ENCODE assay signal across 15 cellular contexts in genomic region chr2:108363048-108363899, GRCh38. TPM values are rescaled to one million over a fixed set of nuclear protein-coding genes. Genes with fewer than 3 reads are reported as not detected.
DNase-seq lines count a peak whose midpoint lies in the region; ATAC-seq, FAIRE-seq and TF ChIP-seq lines count a peak whose summit lies in the region.
"Had no signal": no experiment of that assay in that cellular context is flagged by ENCODE, and none has a peak within 500 bp of the region (broad histone marks: within the 10 kb centered on the region; RNA-seq: fewer than 3 reads in every experiment).

No MANE protein-coding gene starts in this region.

- H3K36me3 ChIP-seq in GM12878 (ENCODE audit: control insufficient read depth in 2 of 2, insufficient read depth in 2 of 2, low read length in 1 of 2) = no peaks in the 10 kb centered on the region
- H3K36me3 ChIP-seq: lower lobe of right lung had no signal

- H3K27ac ChIP-seq in A549 = peak overlapping the region; percentile 62 to 71
- no peak overlapping the region for H3K27ac ChIP-seq in GM12878 (ENCODE audit: control insufficient read depth, insufficient read depth)
- H3K27ac ChIP-seq: BLaER1 treated with 17β-estradiol and CSF1 and Interleukin-3, amounts not matched to agents 10 nM and 100 nM; lower lobe of right lung; parathyroid adenoma had no signal

- FAIRE-seq in A549 (lab: Jason Lieb, UNC) (no peak), GM12878 (lab: Jason Lieb, UNC) (no peak)

- POLR2A ChIA-PET in A549 (lab: Yijun Ruan, JAX) (interaction anchor here (1.0 kb wide), 1 partner anchor 85 kb away, joined by 7 read pairs; the partner anchor contains the start of gene GCC2), GM12878 (lab: Charles Lee) (interaction anchor here (0.6 kb wide), 1 partner anchor 226 kb away, joined by 4 read pairs; no protein-coding TSS in a partner anchor)

- H3K4me1 Mint-ChIP-seq in activated naive CD4-positive, alpha-beta T cell treated with anti-CD3 and anti-CD28 coated beads, Interleukin-2, amount 10 ng/mL, durations not matched to agents 7 days and 5 days = no peaks in the 10 kb centered on the region

- H2AFZ ChIP-seq in GM12878 (ENCODE audit: control insufficient read depth, low read depth, low read length) = peak overlapping the region; percentile 30
- H2AFZ ChIP-seq: parathyroid adenoma had no signal

- H3K27ac Mint-ChIP-seq in activated naive CD4-positive, alpha-beta T cell treated with anti-CD3 and anti-CD28 coated beads, Interleukin-2, amount 10 ng/mL, durations not matched to agents 7 days and 5 days = no peak overlapping the region

- SMC1A ChIA-PET in GM12878 (lab: Charles Lee; ENCODE audit: uncharacterized antibody, unreplicated experiment) = interaction anchor here (0.6 to 2.2 kb wide), 7 partner anchors 9 to 535 kb away, joined by 3 to 6 read pairs (median 4); no protein-coding TSS in a partner anchor

- H3K4me3 Mint-ChIP-seq in activated naive CD4-positive, alpha-beta T cell treated with anti-CD3 and anti-CD28 coated beads, Interleukin-2, amount 10 ng/mL, durations not matched to agents 7 days and 5 days = no peak overlapping the region

- no peaks in the 10 kb centered on the region for H3K36me3 Mint-ChIP-seq in activated naive CD4-positive, alpha-beta T cell treated with anti-CD3 and anti-CD28 coated beads, Interleukin-2, amount 10 ng/mL, durations not matched to agents 7 days and 5 days

- DNase-seq in A549 (ENCODE audit: low read depth in 1 of 2, low spot score in 1 of 2) (peak in 1 of 2 experiments; percentile 47), KBM-7 (peak; percentile 71), GM12878 (ENCODE audit: low read depth, low spot score) (no peak), mucosa of gallbladder (ENCODE audit: low spot score) (no peak), NCI-H526 treated with DMSO at 0.1 percent for 48 hours (lab: John Stamatoyannopoulos, UW) (no peak), hippocampal formation (lab: John Stamatoyannopoulos, UW) (no peak)
- DNase-seq in activated naive CD4-positive, alpha-beta T cell treated with anti-CD3 and anti-CD28 coated beads, Interleukin-2, amount 10 ng/mL, durations not matched to agents 7 days and 5 days = no peak
- DNase-seq: activated CD4-positive, alpha-beta T cell treated with anti-CD3 and anti-CD28 coated beads for 1 hour; activated gamma-delta T cell treated with Interleukin-2 at 50 U/mL for 16 hours; caudate nucleus; lower lobe of right lung; NCI-H1105 had no signal

- RAD21 ChIA-PET in GM12878 (lab: Charles Lee; ENCODE audit: unreplicated experiment) = interaction anchor here (1.4 to 2.1 kb wide), 2 partner anchors 10 to 221 kb away, joined by 3 to 4 read pairs; no protein-coding TSS in a partner anchor

- no peak for TF ChIP-seq CTCF in A549 (IDR thresholded peaks at IDR 0.05)
- TF ChIP-seq CTCF in GM12878 (IDR thresholded peaks at IDR 0.05 in 2 of 3, conservative IDR thresholded peaks at IDR 0.05 in 1 of 3; ENCODE audit: control insufficient read depth in 2 of 3, extremely low read depth in 1 of 3, insufficient read depth in 1 of 3, low read depth in 3 of 3, low read length in 3 of 3) = no peak

- H3K4me1 ChIP-seq in A549 (peaks cover 32% of the 10 kb centered on the region), GM12878 (ENCODE audit: control insufficient read depth, insufficient read depth, low read length) (peaks cover 11% of the 10 kb centered on the region)
- H3K4me1 ChIP-seq: lower lobe of right lung, parathyroid adenoma had no signal

- TF ChIP-seq POLR2A in A549 (IDR thresholded peaks at IDR 0.05; ENCODE audit: low read length) (no peak), GM12878 (IDR thresholded peaks at IDR 0.05; ENCODE audit: low read depth, low read length) (no peak)

- no peaks in the 10 kb centered on the region for H3K9me3 Mint-ChIP-seq in activated naive CD4-positive, alpha-beta T cell treated with anti-CD3 and anti-CD28 coated beads, Interleukin-2, amount 10 ng/mL, durations not matched to agents 7 days and 5 days

- TF ChIP-seq RAD21 in A549 (conservative IDR thresholded peaks at IDR 0.05 in 1 of 2, IDR thresholded peaks at IDR 0.05 in 1 of 2) = no peak
- TF ChIP-seq RAD21 in GM12878 (IDR thresholded peaks at IDR 0.05; ENCODE audit: insufficient read depth, low read depth, low read length) = no peak

- intact Hi-C loops in GM12878 (cut with micrococcal nuclease; ENCODE audit: unreplicated experiment) = no loop called here

- TF ChIP-seq EP300 in A549 (IDR thresholded peaks at IDR 0.05) = no peak
- TF ChIP-seq EP300 in GM12878 (IDR thresholded peaks at IDR 0.05; ENCODE audit: borderline replicate concordance in 1 of 2, control insufficient read depth in 1 of 2, low read depth in 2 of 2, low read length in 2 of 2) = no peak

- H3K9me3 ChIP-seq in A549 (peaks cover 13% of the 10 kb centered on the region), GM12878 (replicated peaks; ENCODE audit: control insufficient read depth, insufficient read depth, low read length) (peaks cover 4% of the 10 kb centered on the region; the same call in 2 of the 3 replicates)
- H3K9me3 ChIP-seq: lower lobe of right lung had no signal

- no peak overlapping the region for H3K9ac ChIP-seq in GM12878 (ENCODE audit: control insufficient read depth, insufficient read depth, low read length)
- H3K9ac ChIP-seq: BLaER1 treated with 17β-estradiol and CSF1 and Interleukin-3, amounts not matched to agents 10 nM and 100 nM; parathyroid adenoma had no signal

- no peaks in the 10 kb centered on the region for H3K27me3 ChIP-seq in GM12878 (replicated peaks in 1 of 2; ENCODE audit: control insufficient read depth in 2 of 2, insufficient read depth in 2 of 2, low read length in 1 of 2)
- H3K27me3 ChIP-seq: BLaER1 treated with 17β-estradiol and CSF1 and Interleukin-3, amounts not matched to agents 10 nM and 100 nM had no signal

- peaks cover 21% of the 10 kb centered on the region for H3K27me3 Mint-ChIP-seq in activated naive CD4-positive, alpha-beta T cell treated with anti-CD3 and anti-CD28 coated beads, Interleukin-2, amount 10 ng/mL, durations not matched to agents 7 days and 5 days

- no TSS peak for BruUV-seq in GM12878 (replicated peaks; lab: Mats Ljungman, UMichigan)

- no peaks in the 10 kb centered on the region for H3K79me2 ChIP-seq in GM12878 (ENCODE audit: control insufficient read depth, insufficient read depth, low read length)
- H3K79me2 ChIP-seq: parathyroid adenoma had no signal

- in situ Hi-C loops in KBM-7 (cut with MboI; ENCODE audit: low pct_unique_long_range_greater_than_20kb, low sequenced_read_pairs) = loop anchor here (25.0 kb wide), 1 partner anchor 224 kb away; no protein-coding TSS in a partner anchor
- in situ Hi-C loops in GM12878 (cut with MboI) = no loop called here

- H3K4me3 ChIP-seq in A549 (no peak overlapping the region), GM12878 (no peak overlapping the region)
- H3K4me3 ChIP-seq: BLaER1 treated with 17β-estradiol and CSF1 and Interleukin-3, amounts not matched to agents 10 nM and 100 nM; lower lobe of right lung had no signal

- 76% methylated on average over 6 of the region's 6 CpGs for WGBS in A549 (ENCODE audit: missing lambda C conversion rate)
- 2% methylated on average over 6 of the region's 6 CpGs for WGBS in GM12878 (ENCODE audit: insufficient coverage, insufficient replicate concordance, low lambda C conversion rate, missing lambda C conversion rate)

- H4K20me1 ChIP-seq in GM12878 (ENCODE audit: control insufficient read depth, insufficient read depth) = no peaks in the 10 kb centered on the region
- H4K20me1 ChIP-seq: BLaER1 treated with 17β-estradiol and CSF1 and Interleukin-3, amounts not matched to agents 10 nM and 100 nM had no signal

- ATAC-seq in A549 (peak; percentile 39 to 50; a peak in 3 of 6 replicates), GM18511 (IDR thresholded peaks at IDR 0.05; ENCODE audit: unreplicated experiment) (peak; percentile 66), GM12878 (peak; percentile 73)
- ATAC-seq: lower lobe of right lung had no signal

- CTCF ChIA-PET in A549 (lab: Yijun Ruan, JAX) (interaction anchor here (1.5 to 1.8 kb wide), 3 partner anchors 11 to 273 kb away, joined by 4 to 5 read pairs (median 5); no protein-coding TSS in a partner anchor), GM12878 (lab: Yijun Ruan, JAX) (interaction anchor here (0.9 kb wide), 1 partner anchor 221 kb away, joined by 4 read pairs; no protein-coding TSS in a partner anchor)
- CTCF ChIA-PET in activated naive CD4-positive, alpha-beta T cell treated with anti-CD3 and anti-CD28 coated beads, Interleukin-2, amount 10 ng/mL, durations not matched to agents 7 days and 5 days (lab: Charles Lee) = interaction anchor here (1.1 kb wide), 1 partner anchor 180 kb away, joined by 3 read pairs; no protein-coding TSS in a partner anchor

- H3K4me2 ChIP-seq in A549 (peak overlapping the region; percentile 51), GM12878 (ENCODE audit: control insufficient read depth, insufficient read depth) (peak overlapping the region; percentile 44; the same call in 1 of the 2 replicates)

TF ChIP-seq in A549, 52 proteins besides CTCF, POLR2A, EP300 and RAD21 (continues in another document):
- TF ChIP-seq HDAC2 (IDR thresholded peaks at IDR 0.05) = no peak
- no peak for TF ChIP-seq RNF2 (IDR thresholded peaks at IDR 0.05; ENCODE audit: borderline replicate concordance, low read depth)

TF ChIP-seq in GM12878, 131 proteins besides CTCF, POLR2A, EP300 and RAD21 (continues in another document):
- peak; percentile 76 for TF ChIP-seq SMAD1 (IDR thresholded peaks at IDR 0.05; ENCODE audit: low read depth, partially characterized antibody)

RNA-seq across cellular contexts. Expression of gene SULT1C4, which starts 14.5 kb away (rescaled TPM):
- 0.05 TPM in 2 replicates for polyA plus RNA-seq in A549 (2011; rRNA removed)
- not detected in 2 replicates for polyA plus RNA-seq in A549 (2012; cell fraction: cytosol; rRNA removed)
- polyA plus RNA-seq in A549 (2012; cell fraction: nucleus; rRNA removed) = 0.07 TPM in 1 of 2 replicates, not detected in the other
- polyA plus RNA-seq in A549 (2017; fragmentation: RNase III; extraction: RNeasy Plus Mini Kit Qiagen cat#74134 plus additional on column Dnase treatment) = not detected in 3 replicates
- polyA minus RNA-seq in A549 (2011; rRNA and poly(A)+ RNA removed) = 0.15 TPM in 1 of 2 replicates, not detected in the other
- total RNA-seq in GM12878 (2013; cell fraction: nucleolus; rRNA removed) = not detected in 2 replicates
- total RNA-seq in GM12878 (2014; rRNA removed) = not detected in 2 replicates
- total RNA-seq in GM12878 (2014; rRNA removed; fragmentation: Illumina TruSeq; extraction: Trizol) = not detected in 2 replicates
- not detected in 2 replicates for total RNA-seq in GM12878 (2021)
- polyA plus RNA-seq in GM12878 (2011; ENCODE audit: low read depth) = not detected
- polyA plus RNA-seq in GM12878 (2011; rRNA removed) = not detected in 2 replicates
- not detected in 2 replicates for polyA plus RNA-seq in GM12878 (2011; cell fraction: cytosol; rRNA removed)
- not detected in 2 replicates for polyA plus RNA-seq in GM12878 (2011; cell fraction: nucleus; rRNA removed)
- polyA plus RNA-seq in GM12878 (2012) = not detected in 2 replicates
- not detected in 2 replicates for polyA plus RNA-seq in GM12878 (2014; fragmentation: Illumina TruSeq; extraction: Trizol)
- not detected for polyA plus RNA-seq in GM12878 (2014; fragmentation: Nextera tagmentation; extraction: Ambion mirVana)
- 0.04 TPM in 1 of 2 replicates, not detected in the other for polyA plus RNA-seq in GM12878 (2014; rRNA removed)
- not detected for polyA plus RNA-seq in GM12878 (2016; fragmentation: Nextera tagmentation; extraction: Ambion mirVana)
- not detected in 2 replicates for polyA minus RNA-seq in GM12878 (2011; rRNA and poly(A)+ RNA removed)
- not detected in 2 replicates for polyA minus RNA-seq in GM12878 (2011; cell fraction: cytosol; rRNA and poly(A)+ RNA removed)
- polyA minus RNA-seq in GM12878 (2011; cell fraction: nucleus; rRNA and poly(A)+ RNA removed) = not detected in 2 replicates
- 117 TPM for total RNA-seq in mucosa of gallbladder

Comparison
In these comparisons a context has a peak if more than half of its experiments do, and no peak if none do; other contexts are left out.
1. RNA of gene SULT1C4, which starts 14.5 kb away (total RNA-seq): 117 TPM in mucosa of gallbladder (single experiment); not detected in GM12878; every median in the first group is over 100 times any median in the second.
2. Peak in every context shown above with its lines, with median percentiles within 50 percentile points of each other: ATAC-seq.